ENCODE assay signal across 12 cellular contexts in the genomic region with DNA sequence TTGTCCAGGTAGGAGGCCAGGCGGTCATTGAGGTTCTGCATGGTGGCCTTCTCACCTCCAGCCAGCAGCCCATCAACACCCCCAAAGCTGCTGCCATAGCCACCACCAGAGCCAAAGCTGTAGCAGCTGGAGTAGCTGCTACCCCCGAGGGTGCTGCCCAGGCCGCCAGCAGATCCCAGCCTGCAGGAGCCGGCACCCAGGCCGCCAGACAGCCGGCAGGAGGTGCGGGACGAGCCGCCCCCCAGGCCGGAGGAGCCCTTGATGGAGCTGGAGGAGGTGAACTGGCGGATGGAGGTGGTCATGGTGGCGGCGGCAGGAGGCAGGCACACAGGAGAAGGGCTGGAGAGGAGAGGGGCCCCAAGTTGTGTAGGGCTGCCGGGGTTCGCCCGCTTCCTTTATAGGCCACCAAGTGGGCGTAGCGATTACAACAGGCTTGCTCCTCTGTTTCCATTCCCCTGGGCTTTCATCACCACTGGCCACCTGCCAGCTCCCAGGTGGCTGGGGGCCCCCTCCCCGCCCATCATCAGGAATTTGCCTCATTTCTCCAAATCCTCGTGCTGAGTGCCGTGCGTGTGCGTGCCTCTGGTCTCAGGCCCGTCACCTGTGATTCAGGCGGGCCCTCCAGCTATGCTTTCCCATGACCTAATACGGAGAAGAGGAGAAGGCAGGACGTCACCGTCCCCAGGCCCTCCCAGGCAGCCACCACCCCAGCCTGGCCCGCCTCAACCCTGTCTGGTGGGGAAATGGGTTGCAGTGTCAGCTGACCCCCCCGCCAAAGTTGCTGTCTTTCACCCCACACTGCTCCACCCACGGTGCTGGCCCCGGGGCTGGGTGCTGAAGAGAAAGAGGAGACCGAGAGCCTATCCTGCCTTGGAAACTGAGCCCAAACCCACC. TPM values are rescaled to one million over a fixed set of nuclear protein-coding genes. Genes with fewer than 3 reads are reported as not detected.
DNase-seq lines count a peak whose midpoint lies in the region; ATAC-seq and TF ChIP-seq lines count a peak whose summit lies in the region.
"Had no signal": no experiment of that assay in that cellular context is flagged by ENCODE, and none has a peak within 500 bp of the region (broad histone marks: within the 10 kb centered on the region; RNA-seq: fewer than 3 reads in every experiment).

A gene (minus strand): TSS at position 368 of the 894 bp plus-strand sequence. CDS start 66 bp downstream, at position 302.

- H3K36me3 ChIP-seq in SJSA1 (peaks cover 40% of the 10 kb centered on the region), thoracic aorta (no peaks in the 10 kb centered on the region)

- H3K4me1 ChIP-seq in SJSA1 (replicated peaks): peaks cover 61% of the 10 kb centered on the region
- H3K4me1 ChIP-seq in thoracic aorta (ENCODE audit: control insufficient read depth in 1 of 2, low read depth in 2 of 2): peaks cover 0 to 12% of the 10 kb centered on the region in 2 donors

- H3K4me3 ChIP-seq in HL-60 (replicated peaks; ENCODE audit: insufficient read depth, low read length) (no peak within 1 kb of the TSS), SJSA1 (peak within 1 kb of the TSS; percentile 42), thoracic aorta (no peak within 1 kb of the TSS)
- H3K4me3 ChIP-seq: GM23248 had no signal

- DNase-seq in HL-60 (ENCODE audit: low read depth in 1 of 2, low spot score in 1 of 2): peak; percentile 18 to 40
- peak; percentile 98 to 100 for DNase-seq in SJSA1 (ENCODE audit: low read depth in 1 of 2, low spot score in 2 of 2)
- DNase-seq in iris pigment epithelial cell (ENCODE audit: low read depth): peak; percentile 25
- no peak for DNase-seq in thoracic aorta (ENCODE audit: low spot score)
- DNase-seq in AG08396 (ENCODE audit: low spot score): no peak
- DNase-seq: activated T-cell treated with anti-CD3 and anti-CD28 coated beads, Interleukin-2, amount 50 U/mL, for 48 hours; GM23248; midbrain had no signal

- no peaks in the 10 kb centered on the region for H3K27me3 ChIP-seq in HL-60 (ENCODE audit: insufficient read depth, poor library complexity, severe bottlenecking)
- no peaks in the 10 kb centered on the region for H3K27me3 ChIP-seq in SJSA1 (replicated peaks)
- no peaks in the 10 kb centered on the region for H3K27me3 ChIP-seq in thoracic aorta (replicated peaks; ENCODE audit: insufficient read depth)

- ATAC-seq in thoracic aorta (ENCODE audit: insufficient number of reproducible peaks, low FRiP score, low read depth): no peak
- no peak for ATAC-seq in HG03159 (IDR thresholded peaks at IDR 0.05; ENCODE audit: unreplicated experiment)
- no peak for ATAC-seq in GM19452 (IDR thresholded peaks at IDR 0.05; ENCODE audit: unreplicated experiment)
- ATAC-seq: sciatic nerve had no signal

- no peaks in the 10 kb centered on the region for H3K9me3 ChIP-seq in SJSA1 (replicated peaks)
- H3K9me3 ChIP-seq in thoracic aorta: no peaks in the 10 kb centered on the region

- TF ChIP-seq CTCF in HL-60 (IDR thresholded peaks at IDR 0.05; ENCODE audit: insufficient read depth, low read length) (no peak), thoracic aorta (IDR thresholded peaks at IDR 0.05) (no peak)

- H3K27ac ChIP-seq in HL-60 (replicated peaks) (no peak within 1 kb of the TSS), SJSA1 (peak within 1 kb of the TSS; percentile 87), thoracic aorta (no peak within 1 kb of the TSS)
- H3K27ac ChIP-seq: GM23248, VCaP had no signal

RNA-seq across cellular contexts. Expression of the gene that starts here (rescaled TPM):
- total RNA-seq in SJSA1 (2014; rRNA removed; shearing (Covaris generic)): 3,176 and 3,345 TPM in 2 replicates
- total RNA-seq in thoracic aorta: 10 to 100 TPM; 74.7 to 87.1 TPM
- total RNA-seq: sciatic nerve had no signal

Comparison
In these comparisons a context has a peak if more than half of its experiments do, and no peak if none do; other contexts are left out.
1. RNA of the gene that starts here (total RNA-seq): 3,176 to 3,345 TPM in SJSA1; 74.7 to 87.1 TPM in thoracic aorta; every median in the first group is over 10 times any median in the second.
2. DNase-seq: peak in HL-60 (2 of 2), SJSA1 (2 of 2) and iris pigment epithelial cell (single experiment); none in thoracic aorta (single experiment) and AG08396 (single experiment).